ENCODE assay signal across 2 cellular contexts in the genomic region with DNA sequence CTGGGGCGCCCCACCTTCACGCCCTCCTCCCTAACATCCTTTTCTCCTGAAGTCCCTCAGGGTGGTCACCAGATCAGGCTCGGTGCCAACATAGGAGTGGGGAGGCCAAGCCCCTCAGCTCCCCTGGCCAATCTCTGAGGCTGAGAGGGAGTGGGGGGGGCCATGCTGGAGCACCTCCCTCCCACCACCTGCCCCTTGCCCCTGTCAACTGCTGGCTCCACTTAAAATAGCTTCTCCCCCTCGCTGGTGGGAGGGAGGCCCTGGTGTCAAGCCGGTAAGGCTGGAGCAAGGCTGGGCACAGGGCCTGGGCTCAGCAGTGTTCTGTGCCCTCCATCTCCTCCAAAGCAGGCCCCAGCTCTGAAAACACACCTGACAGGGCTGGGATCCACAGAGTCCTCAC.
TF ChIP-seq lines count a peak whose summit lies in the region.

No MANE protein-coding gene starts in this region.

TF ChIP-seq in SK-N-SH, 30 proteins besides CTCF, POLR2A, EP300 and RAD21 (continued from another document):
- TF ChIP-seq IRF3 (IDR thresholded peaks at IDR 0.05; ENCODE audit: low read depth, low read length) = no peak
- no peak for TF ChIP-seq TCF12 (IDR thresholded peaks at IDR 0.05)
- no peak for TF ChIP-seq RFX5 (IDR thresholded peaks at IDR 0.05; ENCODE audit: low read length)
TF ChIP-seq in SK-N-SH: peak in this region for 0.

TF ChIP-seq in SK-N-SH treated with all-trans-retinoic acid at 6 μM for 48 hours, 23 proteins besides CTCF, POLR2A, EP300 and RAD21 (continued from another document):
- TF ChIP-seq, protein P1, sequence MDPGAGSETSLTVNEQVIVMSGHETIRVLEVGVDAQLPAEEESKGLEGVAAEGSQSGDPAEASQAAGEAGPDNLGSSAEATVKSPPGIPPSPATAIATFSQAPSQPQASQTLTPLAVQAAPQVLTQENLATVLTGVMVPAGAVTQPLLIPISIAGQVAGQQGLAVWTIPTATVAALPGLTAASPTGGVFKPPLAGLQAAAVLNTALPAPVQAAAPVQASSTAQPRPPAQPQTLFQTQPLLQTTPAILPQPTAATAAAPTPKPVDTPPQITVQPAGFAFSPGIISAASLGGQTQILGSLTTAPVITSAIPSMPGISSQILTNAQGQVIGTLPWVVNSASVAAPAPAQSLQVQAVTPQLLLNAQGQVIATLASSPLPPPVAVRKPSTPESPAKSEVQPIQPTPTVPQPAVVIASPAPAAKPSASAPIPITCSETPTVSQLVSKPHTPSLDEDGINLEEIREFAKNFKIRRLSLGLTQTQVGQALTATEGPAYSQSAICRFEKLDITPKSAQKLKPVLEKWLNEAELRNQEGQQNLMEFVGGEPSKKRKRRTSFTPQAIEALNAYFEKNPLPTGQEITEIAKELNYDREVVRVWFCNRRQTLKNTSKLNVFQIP (CRISPR knock-in tag; IDR thresholded peaks at IDR 0.05; ENCODE audit: borderline replicate concordance, low read depth) = no peak
- TF ChIP-seq PATZ1 (CRISPR knock-in tag; IDR thresholded peaks at IDR 0.05; ENCODE audit: borderline replicate concordance) (no peak), ESRRG (CRISPR knock-in tag; IDR thresholded peaks at IDR 0.05) (no peak), PPARA (CRISPR knock-in tag; IDR thresholded peaks at IDR 0.05; ENCODE audit: borderline replicate concordance) (no peak), GLIS3 (CRISPR knock-in tag; IDR thresholded peaks at IDR 0.05) (no peak), ZNF70 (CRISPR knock-in tag; IDR thresholded peaks at IDR 0.05) (no peak)
TF ChIP-seq in SK-N-SH treated with all-trans-retinoic acid at 6 μM for 48 hours: peak in this region for 0.
